8 cellular contexts compared by ENCODE assay signal in the genomic region with DNA sequence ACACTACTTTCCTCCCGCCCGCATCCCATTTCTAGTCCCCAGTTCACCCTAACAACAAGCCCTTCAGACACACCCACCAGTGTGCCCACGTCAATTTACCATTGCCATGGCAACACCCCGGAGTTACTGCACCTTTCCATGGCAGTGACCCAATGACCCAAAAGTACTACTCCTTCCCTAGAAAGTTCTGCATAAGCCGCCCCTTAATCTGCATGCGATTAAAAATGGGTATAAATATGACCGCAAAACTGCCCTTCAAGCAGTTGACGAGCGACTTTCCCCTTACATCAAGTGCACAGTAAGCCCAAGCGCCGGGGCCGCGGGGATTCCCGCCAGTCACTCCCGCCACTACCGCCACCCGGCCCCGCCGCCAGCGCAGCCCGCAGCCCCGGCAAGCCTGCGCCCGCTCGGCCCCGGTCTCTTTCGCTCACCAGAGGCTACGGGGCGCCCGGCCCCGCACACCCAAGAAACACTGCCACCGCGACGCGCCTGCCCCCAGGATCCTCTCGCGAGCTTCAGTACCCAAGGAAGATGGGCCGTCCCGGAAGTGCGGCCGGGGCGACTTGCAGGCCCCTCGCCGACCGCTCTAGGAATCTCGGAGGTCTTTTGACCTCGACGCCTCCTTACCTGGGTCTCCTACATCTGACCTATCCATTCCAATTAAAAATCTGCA. TPM values are rescaled to one million over a fixed set of nuclear protein-coding genes. Genes with fewer than 3 reads are reported as not detected.
A peak's percentile ranks its signal among the peaks of the same experiment; 100 is the strongest.
DNase-seq lines count a peak whose midpoint lies in the region; ATAC-seq and TF ChIP-seq lines count a peak whose summit lies in the region.

No MANE protein-coding gene starts in this region.

- H3K9ac ChIP-seq in mammary epithelial cell (ENCODE audit: insufficient read depth, low read length) (peak overlapping the region; percentile 28), iPS-15b (ENCODE audit: low read depth, low read length) (no peak overlapping the region)

- peak overlapping the region; percentile 85 for H2AFZ ChIP-seq in mammary epithelial cell (ENCODE audit: low read depth, low read length)

- H3K27me3 ChIP-seq in mammary epithelial cell (ENCODE audit: insufficient read depth, low read length) (no peaks in the 10 kb centered on the region), iPS-15b (ENCODE audit: control insufficient read depth, insufficient read depth, low read length) (no peaks in the 10 kb centered on the region)

- H3K9me3 ChIP-seq in mammary epithelial cell (replicated peaks; ENCODE audit: insufficient read depth, low read length) (peaks cover 3% of the 10 kb centered on the region), iPS-15b (ENCODE audit: control insufficient read depth, insufficient read depth, low read length) (no peaks in the 10 kb centered on the region)

- H3K79me2 ChIP-seq in mammary epithelial cell (ENCODE audit: insufficient read depth, low read length), result no peaks in the 10 kb centered on the region

- peak; percentile 60 for ATAC-seq in GM19324 (IDR thresholded peaks at IDR 0.05; ENCODE audit: low FRiP score, unreplicated experiment)

- intact Hi-C loops in mammary epithelial cell (cut with micrococcal nuclease), result loop anchor here (1.0 kb wide), 1 partner anchor 61 kb away; no protein-coding TSS in a partner anchor

- DNase-seq in AG09319 (ENCODE audit: extremely low read depth, low read depth) (peak; percentile 71), KG1 (lab: John Stamatoyannopoulos, UW) (peak; percentile 45), T1000 (lab: John Stamatoyannopoulos, UW) (peak; percentile 75), mammary epithelial cell (peak; percentile 53), skeletal muscle cell (ENCODE audit: low read depth) (peak; percentile 66), GF-D8 (lab: John Stamatoyannopoulos, UW) (no peak)

- CTCF ChIA-PET in mammary epithelial cell (lab: Charles Lee; ENCODE audit: low non-redundant PET), result no interaction called here

- H3K4me3 ChIP-seq in mammary epithelial cell (replicated peaks in 1 of 3; ENCODE audit: insufficient read depth in 1 of 3, low read depth in 2 of 3, low read length in 3 of 3) (peak overlapping the region; percentile 54 to 69 (median 60)), iPS-15b (ENCODE audit: low read depth, low read length) (peak overlapping the region; percentile 85), skeletal muscle cell (ENCODE audit: low read depth, low read length) (peak overlapping the region; percentile 71)

- H3K4me1 ChIP-seq in mammary epithelial cell (ENCODE audit: insufficient read depth, low read length) (no peaks in the 10 kb centered on the region), iPS-15b (ENCODE audit: control insufficient read depth, insufficient read depth, low read length) (peaks cover 3% of the 10 kb centered on the region)

- TF ChIP-seq CTCF in AG09319 (IDR thresholded peaks at IDR 0.05; ENCODE audit: low read depth, low read length) (no peak), mammary epithelial cell (conservative IDR thresholded peaks at IDR 0.05 in 1 of 2, IDR thresholded peaks at IDR 0.05 in 1 of 2; ENCODE audit: extremely low read depth in 1 of 2, insufficient read depth in 1 of 2, low read depth in 1 of 2, low read length in 2 of 2) (no peak)

- in situ Hi-C loops in mammary epithelial cell (cut with MboI; ENCODE audit: low sequenced_read_pairs in 2 of 2), result no loop called here

- no peaks in the 10 kb centered on the region for H4K20me1 ChIP-seq in mammary epithelial cell (ENCODE audit: insufficient read depth, low read length)

- no peak overlapping the region for H3K27ac ChIP-seq in mammary epithelial cell (ENCODE audit: insufficient read depth, low read depth, low read length)

- BruUV-seq in mammary epithelial cell (replicated peaks; lab: Mats Ljungman, UMichigan), result no TSS peak

- H3K36me3 ChIP-seq in mammary epithelial cell (ENCODE audit: insufficient read depth, low read length) (no peaks in the 10 kb centered on the region), iPS-15b (ENCODE audit: control insufficient read depth, insufficient read depth, low read length) (peaks cover 3% of the 10 kb centered on the region)

- peak overlapping the region; percentile 81 for H3K4me2 ChIP-seq in mammary epithelial cell (ENCODE audit: insufficient read depth, low read depth, low read length)

- 3% methylated on average over 24 of the region's 48 CpGs for WGBS in mammary epithelial cell (ENCODE audit: low coverage, missing lambda C conversion rate)

- dilution Hi-C loops in mammary epithelial cell (cut with HindIII; ENCODE audit: low sequenced_read_pairs), result no loop called here

RNA-seq across cellular contexts. Expression of a gene that starts 27.2 kb away (rescaled TPM):
- total RNA-seq in mammary epithelial cell, result 1 to 10 TPM; 6.0 to 6.1 TPM
- polyA plus RNA-seq in mammary epithelial cell, result 1.8 TPM
- polyA minus RNA-seq in mammary epithelial cell, result not detected

RNA-seq across cellular contexts. Expression of a gene that starts 36.7 kb away (rescaled TPM):
- 10 to 100 TPM; 11.5 to 16.3 TPM for total RNA-seq in mammary epithelial cell
- polyA plus RNA-seq in mammary epithelial cell, result 5.6 TPM
- 26.8 TPM for polyA minus RNA-seq in mammary epithelial cell

RNA-seq across cellular contexts. Expression of a gene that starts 44.2 kb away (rescaled TPM):
- 1 to 10 TPM; 2.9 to 5.3 TPM for total RNA-seq in mammary epithelial cell
- polyA plus RNA-seq in mammary epithelial cell, result 0.90 TPM
- not detected for polyA minus RNA-seq in mammary epithelial cell
